14 cellular contexts compared by ENCODE assay signal in the genomic region with DNA sequence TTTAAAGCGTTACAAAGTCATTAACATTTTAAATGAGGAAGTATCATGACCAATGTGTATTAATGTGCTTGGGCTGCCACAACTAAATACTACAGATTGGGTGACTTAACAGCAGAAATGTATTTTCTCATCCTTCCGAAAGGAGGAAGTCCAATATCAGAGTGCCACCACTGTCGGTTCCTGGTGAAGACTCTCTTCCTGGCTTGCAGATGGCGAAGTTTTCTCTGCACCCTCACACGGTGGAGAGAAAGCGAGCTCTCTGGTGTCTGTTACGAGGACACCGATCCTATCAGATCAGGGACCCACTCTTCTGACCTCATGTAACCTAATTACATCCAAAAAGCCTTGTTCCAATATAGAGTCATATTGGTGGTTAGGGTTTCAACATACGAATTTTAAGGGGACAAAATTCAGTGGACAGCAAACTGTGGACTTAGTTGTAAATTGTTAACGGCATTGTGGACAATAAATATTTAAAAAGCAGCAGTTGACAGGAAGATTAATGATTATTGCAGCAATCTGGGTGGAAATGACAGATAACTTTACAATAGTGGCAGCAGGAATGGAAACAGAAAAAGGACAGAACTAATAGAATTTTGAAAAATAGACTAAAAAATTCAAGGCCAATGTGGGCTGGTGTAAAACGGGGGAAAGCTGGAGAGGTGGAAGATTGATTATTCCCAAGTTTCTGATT.
"Had no signal": no experiment of that assay in that cellular context is flagged by ENCODE, and none has a peak within 500 bp of the region (broad histone marks: within the 10 kb centered on the region; RNA-seq: fewer than 3 reads in every experiment).

No MANE protein-coding gene starts in this region.

- H3K4me3 Mint-ChIP-seq: activated CD8-positive, alpha-beta T cell treated with anti-CD3 and anti-CD28 coated beads for 36 hours; activated naive CD8-positive, alpha-beta T cell treated with anti-CD3 and anti-CD28 coated beads, Interleukin-2, amount 10 ng/mL, durations not matched to agents 7 days and 5 days; nephron progenitor cell; stimulated activated naive CD8-positive, alpha-beta T cell treated with anti-CD3 and anti-CD28 coated beads, Interleukin-15, Interleukin-2, amounts not matched to agents 100 ng/mL and 50 ng/mL, for 24 hours had no signal

- H3K4me1 Mint-ChIP-seq: activated naive CD8-positive, alpha-beta T cell treated with anti-CD3 and anti-CD28 coated beads, Interleukin-2, amount 10 ng/mL, durations not matched to agents 7 days and 5 days had no signal

- DNase-seq: activated CD8-positive, alpha-beta memory T cell treated with anti-CD3 and anti-CD28 coated beads, Interleukin-2, amount 50 U/mL, for 48 hours; activated CD8-positive, alpha-beta T cell treated with anti-CD3 and anti-CD28 coated beads for 36 hours; activated naive CD8-positive, alpha-beta T cell treated with anti-CD3 and anti-CD28 coated beads, Interleukin-2, amount 10 ng/mL, durations not matched to agents 7 days and 5 days; anterior cingulate cortex; kidney; left ventricle myocardium inferior; mesendoderm; nephron progenitor cell; stimulated activated CD4-positive, alpha-beta T cell treated with anti-CD3 and anti-CD28 coated beads, Interleukin-2, amount 100 ng/mL, for 48 hours; stimulated activated CD8-positive, alpha-beta memory T cell treated with anti-CD3 and anti-CD28 coated beads, Interleukin-4, amount 100 ng/mL, for 48 hours; upper lobe of left lung had no signal

- H3K4me3 ChIP-seq: hepatocyte, left ventricle myocardium inferior, upper lobe of left lung had no signal

- H3K27ac Mint-ChIP-seq: activated CD8-positive, alpha-beta T cell treated with anti-CD3 and anti-CD28 coated beads for 36 hours; activated naive CD8-positive, alpha-beta T cell treated with anti-CD3 and anti-CD28 coated beads, Interleukin-2, amount 10 ng/mL, durations not matched to agents 7 days and 5 days; stimulated activated naive CD8-positive, alpha-beta T cell treated with anti-CD3 and anti-CD28 coated beads, Interleukin-15, Interleukin-2, amounts not matched to agents 100 ng/mL and 50 ng/mL, for 24 hours had no signal

- ATAC-seq: activated CD8-positive, alpha-beta T cell treated with anti-CD3 and anti-CD28 coated beads for 36 hours; sciatic nerve had no signal

- H3K36me3 Mint-ChIP-seq: activated naive CD8-positive, alpha-beta T cell treated with anti-CD3 and anti-CD28 coated beads, Interleukin-2, amount 10 ng/mL, durations not matched to agents 7 days and 5 days had no signal

- H3K9me3 Mint-ChIP-seq: activated naive CD8-positive, alpha-beta T cell treated with anti-CD3 and anti-CD28 coated beads, Interleukin-2, amount 10 ng/mL, durations not matched to agents 7 days and 5 days had no signal
